In the genomic region with DNA sequence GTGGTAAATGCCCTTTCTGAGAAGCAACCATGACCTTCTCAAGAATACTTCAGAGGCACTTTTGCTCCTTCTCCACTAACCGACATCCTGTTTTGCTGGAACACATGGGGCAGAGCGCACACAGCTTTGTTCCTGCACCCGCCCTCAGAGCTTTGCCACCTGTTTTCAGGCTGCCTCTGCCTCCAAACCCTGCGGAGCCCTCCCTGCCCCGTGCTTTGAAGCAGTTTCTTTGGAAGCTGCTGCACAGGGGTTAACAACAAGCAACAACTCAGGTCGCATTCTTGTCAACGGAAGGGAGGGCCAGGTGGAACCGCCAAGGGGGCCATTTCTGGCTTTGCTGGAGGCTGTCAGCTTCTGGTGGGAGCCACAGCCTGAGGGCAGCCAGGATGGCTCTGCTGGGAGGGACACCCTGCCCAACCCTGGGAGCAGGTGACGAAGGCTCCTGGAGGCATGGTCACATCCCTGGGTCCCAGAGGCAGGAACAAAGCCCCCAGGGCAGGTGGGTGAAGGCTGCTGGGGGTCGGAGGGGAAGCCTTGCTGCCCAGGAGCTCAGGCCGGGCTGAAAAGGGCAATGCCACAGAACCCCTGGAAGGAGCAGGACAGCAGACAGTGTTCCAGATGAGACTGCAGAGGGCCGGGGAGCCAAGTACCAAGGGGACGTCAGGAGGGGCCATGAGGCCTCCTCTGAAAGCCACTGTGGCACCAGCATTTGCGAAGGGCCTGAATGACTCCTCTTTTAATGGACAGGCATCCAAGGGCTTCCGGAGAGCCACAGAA, we compare ENCODE assay signal across 9 cellular contexts. TPM values are rescaled to one million over a fixed set of nuclear protein-coding genes. Genes with fewer than 3 reads are reported as not detected.
DNase-seq lines count a peak whose midpoint lies in the region; ATAC-seq and TF ChIP-seq lines count a peak whose summit lies in the region.
"Had no signal": no experiment of that assay in that cellular context is flagged by ENCODE, and none has a peak within 500 bp of the region (broad histone marks: within the 10 kb centered on the region; RNA-seq: fewer than 3 reads in every experiment).

No MANE protein-coding gene starts in this region.

- intact Hi-C loops in CD8-positive, alpha-beta T cell (cut with DNase I, micrococcal nuclease), result no loop called here
- intact Hi-C loops in body of pancreas (cut with DNase I), result no loop called here

- H3K36me3 ChIP-seq in CD8-positive, alpha-beta T cell (ENCODE audit: insufficient read depth, low read length), result no peaks in the 10 kb centered on the region
- no peaks in the 10 kb centered on the region for H3K36me3 ChIP-seq in body of pancreas (replicated peaks in 1 of 2; ENCODE audit: insufficient read depth in 1 of 2, low read depth in 2 of 2)

- 53 to 63% methylated on average over 13 to 14 of the region's 15 CpGs for WGBS in body of pancreas, 2 donors

- H3K9me3 ChIP-seq in CD8-positive, alpha-beta T cell (ENCODE audit: low read length), result no peaks in the 10 kb centered on the region
- no peaks in the 10 kb centered on the region for H3K9me3 ChIP-seq in body of pancreas
- H3K9me3 ChIP-seq: psoas muscle had no signal

- H3K4me1 ChIP-seq in CD8-positive, alpha-beta T cell (ENCODE audit: insufficient read depth, low read length), result peaks cover 71% of the 10 kb centered on the region
- H3K4me1 ChIP-seq in body of pancreas, result peaks cover 11% of the 10 kb centered on the region

- POLR2A ChIA-PET in CD8-positive, alpha-beta T cell (lab: Charles Lee), result interaction anchor here (0.6 to 9.5 kb wide), 10 partner anchors 12 to 85 kb away, joined by 3 to 323 read pairs (median 6); a partner anchor contains a TSS

- peak overlapping the region; percentile 64 for H3K4me3 ChIP-seq in CD8-positive, alpha-beta T cell (ENCODE audit: low read depth, low read length)
- H3K4me3 ChIP-seq in body of pancreas, result no peak overlapping the region
- H3K4me3 ChIP-seq: psoas muscle had no signal

- CTCF ChIA-PET in CD8-positive, alpha-beta T cell (lab: Charles Lee), result interaction anchor here (0.7 to 14.5 kb wide), 4 partner anchors 16 to 50 kb away, joined by 4 to 482 read pairs (median 180); a partner anchor contains a TSS

- TF ChIP-seq POLR2A in body of pancreas (IDR thresholded peaks at IDR 0.05), result no peak

- H3K4me3 Mint-ChIP-seq in CD8-positive, alpha-beta T cell, result peak overlapping the region; percentile 83

- peak overlapping the region; percentile 97 for H3K27ac Mint-ChIP-seq in CD8-positive, alpha-beta T cell
- H3K27ac Mint-ChIP-seq in activated naive CD4-positive, alpha-beta T cell treated with anti-CD3 and anti-CD28 coated beads, Interleukin-2, amount 50 U/mL, for 72 hours, result peak overlapping the region; percentile 92 to 99

- peak; percentile 50 for ATAC-seq in CD8-positive, alpha-beta T cell
- peak; percentile 66 to 70 for ATAC-seq in activated naive CD4-positive, alpha-beta T cell treated with anti-CD3 and anti-CD28 coated beads, Interleukin-2, amount 50 U/mL, for 72 hours
- ATAC-seq in body of pancreas, result no peak
- no peak for ATAC-seq in GM19395 (IDR thresholded peaks at IDR 0.05; ENCODE audit: unreplicated experiment)
- no peak for ATAC-seq in GM18907 (IDR thresholded peaks at IDR 0.05; ENCODE audit: unreplicated experiment)
- no peak for ATAC-seq in HG02970 (IDR thresholded peaks at IDR 0.05; ENCODE audit: low FRiP score, unreplicated experiment)
- ATAC-seq: psoas muscle had no signal

- H3K36me3 Mint-ChIP-seq in CD8-positive, alpha-beta T cell, result no peaks in the 10 kb centered on the region
- H3K36me3 Mint-ChIP-seq in activated naive CD4-positive, alpha-beta T cell treated with anti-CD3 and anti-CD28 coated beads, Interleukin-2, amount 50 U/mL, for 72 hours, result peaks cover 6 to 11% of the 10 kb centered on the region in 2 donors

- no peaks in the 10 kb centered on the region for H3K27me3 ChIP-seq in CD8-positive, alpha-beta T cell (ENCODE audit: insufficient read depth, low read length)
- H3K27me3 ChIP-seq in body of pancreas, result no peaks in the 10 kb centered on the region

- no peaks in the 10 kb centered on the region for H3K27me3 Mint-ChIP-seq in CD8-positive, alpha-beta T cell (ENCODE audit: low read depth)

- TF ChIP-seq CTCF in CD8-positive, alpha-beta T cell (IDR thresholded peaks at IDR 0.05), result no peak
- TF ChIP-seq CTCF in body of pancreas (IDR thresholded peaks at IDR 0.05), result no peak

- peak; percentile 19 to 86 (median 72) for DNase-seq in CD8-positive, alpha-beta T cell
- DNase-seq in activated CD4-positive, alpha-beta T cell treated with anti-CD3 and anti-CD28 coated beads for 4 hours, result peak; percentile 67
- peak; percentile 58 to 82 for DNase-seq in activated naive CD4-positive, alpha-beta T cell treated with anti-CD3 and anti-CD28 coated beads, Interleukin-2, amount 50 U/mL, for 72 hours (ENCODE audit: low spot score in 2 of 2)
- peak; percentile 54 to 56 for DNase-seq in stimulated activated CD4-positive, alpha-beta T cell treated with anti-CD3 and anti-CD28 coated beads, Interleukin-15, amount 100 ng/mL, for 48 hours (ENCODE audit: low read depth in 2 of 2)
- DNase-seq in body of pancreas, result no peak
- DNase-seq: psoas muscle had no signal

- no peaks in the 10 kb centered on the region for H3K9me3 Mint-ChIP-seq in CD8-positive, alpha-beta T cell
- H3K9me3 Mint-ChIP-seq in activated naive CD4-positive, alpha-beta T cell treated with anti-CD3 and anti-CD28 coated beads, Interleukin-2, amount 50 U/mL, for 72 hours, result peaks cover 0 to 5% of the 10 kb centered on the region in 2 donors

- peaks cover 70% of the 10 kb centered on the region for H3K4me1 Mint-ChIP-seq in CD8-positive, alpha-beta T cell (ENCODE audit: low read depth)

- H3K27ac ChIP-seq in CD8-positive, alpha-beta T cell (ENCODE audit: low read depth, low read length), result peak overlapping the region; percentile 75
- no peak overlapping the region for H3K27ac ChIP-seq in body of pancreas
- H3K27ac ChIP-seq: psoas muscle had no signal

RNA-seq across cellular contexts. Expression of a gene that starts 46.8 kb away (rescaled TPM):
- total RNA-seq in CD8-positive, alpha-beta T cell, result 10 to 100 TPM; 20.0 to 21.3 TPM
- 100 to 1,000 TPM in 1 of 2 donors, 10 to 100 TPM in 1; 78.8 to 102 TPM for total RNA-seq in activated naive CD4-positive, alpha-beta T cell treated with anti-CD3 and anti-CD28 coated beads, Interleukin-2, amount 50 U/mL, for 72 hours
- 10 to 100 TPM; 31.6 to 46.1 TPM for total RNA-seq in body of pancreas

RNA-seq across cellular contexts. Expression of a gene that starts 49.3 kb away (rescaled TPM):
- total RNA-seq in CD8-positive, alpha-beta T cell, result 10 to 100 TPM; 49.8 to 56.0 TPM
- 10 to 100 TPM; 26.3 to 62.8 TPM for total RNA-seq in activated naive CD4-positive, alpha-beta T cell treated with anti-CD3 and anti-CD28 coated beads, Interleukin-2, amount 50 U/mL, for 72 hours
- not detected for total RNA-seq in body of pancreas

Comparison
In these comparisons a context has a peak if more than half of its experiments do, and no peak if none do; other contexts are left out.
1. ATAC-seq: peak in CD8-positive, alpha-beta T cell (single experiment) and activated naive CD4-positive, alpha-beta T cell treated with anti-CD3 and anti-CD28 coated beads, Interleukin-2, amount 50 U/mL, for 72 hours (2 of 2); none in body of pancreas (single experiment), GM19395 (single experiment), GM18907 (single experiment) and HG02970 (single experiment).
2. DNase-seq: peak in CD8-positive, alpha-beta T cell (7 of 7), activated CD4-positive, alpha-beta T cell treated with anti-CD3 and anti-CD28 coated beads for 4 hours (2 of 2), activated naive CD4-positive, alpha-beta T cell treated with anti-CD3 and anti-CD28 coated beads, Interleukin-2, amount 50 U/mL, for 72 hours (2 of 2) and stimulated activated CD4-positive, alpha-beta T cell treated with anti-CD3 and anti-CD28 coated beads, Interleukin-15, amount 100 ng/mL, for 48 hours (2 of 2); none in body of pancreas (0 of 4).
3. RNA of a gene that starts 49.3 kb away (total RNA-seq): 26.3 to 62.8 TPM in activated naive CD4-positive, alpha-beta T cell treated with anti-CD3 and anti-CD28 coated beads, Interleukin-2, amount 50 U/mL, for 72 hours and 49.8 to 56.0 TPM in CD8-positive, alpha-beta T cell; not detected in body of pancreas; every median in the first group is over 10 times any median in the second.